In the genomic region with DNA sequence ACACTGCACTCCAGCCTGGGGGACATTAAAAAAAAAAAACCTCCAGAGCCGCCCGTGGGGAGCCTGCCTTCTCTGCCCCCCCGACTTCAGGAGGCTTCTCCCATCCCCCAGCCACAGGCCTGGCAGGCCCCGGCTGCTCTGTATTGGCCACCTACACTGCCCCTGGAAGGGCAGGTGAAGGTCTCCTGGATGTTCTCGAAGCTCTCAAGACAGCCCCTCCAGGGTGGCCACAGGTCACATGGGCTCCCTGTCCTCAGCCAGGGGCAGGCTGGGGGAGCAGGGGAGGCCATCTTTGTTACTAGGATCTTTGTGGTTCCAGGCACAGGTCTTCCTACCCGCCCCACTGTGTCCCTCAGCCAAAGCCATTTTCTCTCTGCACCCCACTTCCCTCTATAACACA, we compare ENCODE assay signal across 28 cellular contexts. TPM values are rescaled to one million over a fixed set of nuclear protein-coding genes. Genes with fewer than 3 reads are reported as not detected.
"Had no signal": no experiment of that assay in that cellular context is flagged by ENCODE, and none has a peak within 500 bp of the region (broad histone marks: within the 10 kb centered on the region; RNA-seq: fewer than 3 reads in every experiment).

No MANE protein-coding gene starts in this region.

- ATAC-seq: activated CD4-positive, alpha-beta T cell treated with anti-CD3 and anti-CD28 coated beads for 36 hours; body of pancreas; left lung; naive thymus-derived CD4-positive, alpha-beta T cell; sciatic nerve; stimulated activated memory B cell treated with anti-CD40 and anti-IgM and Interleukin-4, amounts not matched to agents 10 μg/mL and 1 μg/mL and 100 μg/mL, for 72 hours; upper lobe of right lung had no signal

- H3K4me3 Mint-ChIP-seq: activated CD4-positive, alpha-beta T cell treated with anti-CD3 and anti-CD28 coated beads for 36 hours; activated T-cell treated with anti-CD3 and anti-CD28 coated beads, Interleukin-2, amount 50 U/mL, for 24 hours; naive thymus-derived CD4-positive, alpha-beta T cell; stimulated activated memory B cell treated with anti-CD40 and anti-IgM and Interleukin-4, amounts not matched to agents 10 μg/mL and 1 μg/mL and 100 μg/mL, for 72 hours had no signal

- DNase-seq: activated CD4-positive, alpha-beta T cell treated with anti-CD3 and anti-CD28 coated beads for 36 hours; activated CD4-positive, alpha-beta T cell treated with anti-CD3 and anti-CD28 coated beads, Interleukin-2, amount 50 U/mL, for 4 hours; activated CD8-positive, alpha-beta memory T cell treated with anti-CD3 and anti-CD28 coated beads for 24 hours; activated CD8-positive, alpha-beta memory T cell treated with anti-CD3 and anti-CD28 coated beads, Interleukin-2, amount 50 U/mL, for 4 hours; activated naive CD4-positive, alpha-beta T cell; activated T-cell treated with anti-CD3 and anti-CD28 coated beads, Interleukin-2, amount 50 U/mL, for 24 hours; anterior cingulate cortex; body of pancreas; foreskin fibroblast; kidney glomerular epithelial cell; left lung; naive thymus-derived CD4-positive, alpha-beta T cell; small intestine; T-helper 1 cell; upper lobe of right lung had no signal

- H3K27ac Mint-ChIP-seq: activated CD4-positive, alpha-beta T cell treated with anti-CD3 and anti-CD28 coated beads for 36 hours; activated T-helper 2 cell treated with anti-CD3 and anti-CD28 coated beads, Interferon-gamma antibody, Interleukin-2, Interleukin-4, amounts not matched to agents 10 μg/mL and 5 μg/mL and 100 μg/mL, durations not matched to agents 14 hours and 24 hours and 36 hours; stimulated activated memory B cell treated with anti-CD40 and anti-IgM and Interleukin-4, amounts not matched to agents 10 μg/mL and 1 μg/mL and 100 μg/mL, for 72 hours had no signal

- H3K27ac ChIP-seq: body of pancreas, left lung, upper lobe of right lung had no signal

- H3K4me1 ChIP-seq: body of pancreas, left lung, upper lobe of right lung had no signal

- H3K27me3 ChIP-seq: body of pancreas, left lung, upper lobe of right lung had no signal

- H3K4me1 Mint-ChIP-seq: activated CD4-positive, alpha-beta T cell treated with anti-CD3 and anti-CD28 coated beads for 36 hours had no signal

- H3K9me3 ChIP-seq: body of pancreas, left lung, upper lobe of right lung had no signal

- H3K4me3 ChIP-seq: body of pancreas, left lung, lung, upper lobe of right lung had no signal

- H3K9me3 Mint-ChIP-seq: activated T-cell treated with anti-CD3 and anti-CD28 coated beads, Interleukin-2, amount 50 U/mL, for 24 hours; activated T-helper 2 cell treated with anti-CD3 and anti-CD28 coated beads, Interferon-gamma antibody, Interleukin-2, Interleukin-4, amounts not matched to agents 10 μg/mL and 5 μg/mL and 100 μg/mL, durations not matched to agents 14 hours and 24 hours and 36 hours; naive thymus-derived CD4-positive, alpha-beta T cell; neural crest cell; stimulated activated memory B cell treated with anti-CD40 and anti-IgM and Interleukin-4, amounts not matched to agents 10 μg/mL and 1 μg/mL and 100 μg/mL, for 72 hours had no signal

- H3K27me3 Mint-ChIP-seq: activated CD4-positive, alpha-beta T cell treated with anti-CD3 and anti-CD28 coated beads for 36 hours; activated T-cell treated with anti-CD3 and anti-CD28 coated beads, Interleukin-2, amount 50 U/mL, for 24 hours; naive thymus-derived CD4-positive, alpha-beta T cell; stimulated activated memory B cell treated with anti-CD40 and anti-IgM and Interleukin-4, amounts not matched to agents 10 μg/mL and 1 μg/mL and 100 μg/mL, for 72 hours had no signal

RNA-seq across cellular contexts. Expression of a gene that starts 32.8 kb away (rescaled TPM):
- total RNA-seq: activated CD4-positive, alpha-beta T cell treated with anti-CD3 and anti-CD28 coated beads for 36 hours; activated T-helper 2 cell treated with anti-CD3 and anti-CD28 coated beads, Interferon-gamma antibody, Interleukin-2, Interleukin-4, amounts not matched to agents 10 μg/mL and 5 μg/mL and 100 μg/mL, durations not matched to agents 14 hours and 24 hours and 36 hours; body of pancreas; cardiac septum; chondrocyte; epithelial cell of proximal tubule; fibroblast of lung; glomerular endothelial cell; left lung; lung; naive thymus-derived CD4-positive, alpha-beta T cell; neural crest cell; omental fat pad; posterior vena cava; renal cortical epithelial cell; sciatic nerve; upper lobe of right lung had no signal
- polyA plus RNA-seq: fibroblast of lung; lung; naive thymus-derived CD4-positive, alpha-beta T cell; small intestine had no signal
